ENCODE assay signal across 31 cellular contexts in the genomic region with DNA sequence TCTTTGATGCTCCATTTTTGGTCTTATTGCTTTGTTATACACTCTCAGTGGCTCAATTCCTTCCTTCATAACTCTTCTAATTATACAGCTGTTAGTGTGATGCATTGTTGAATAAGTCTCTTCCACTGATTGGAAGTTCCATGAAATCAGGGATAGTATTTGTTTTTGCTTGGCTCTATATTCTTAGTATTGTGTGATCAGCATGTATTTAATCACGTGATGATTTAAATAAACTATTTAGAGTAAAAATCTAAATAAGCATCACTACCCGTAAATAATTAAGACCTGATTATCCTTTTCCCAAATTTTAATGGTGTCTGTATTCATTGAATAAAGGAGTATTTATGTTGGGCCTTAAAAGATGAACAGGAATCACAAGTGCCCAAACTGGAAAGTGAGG.
DNase-seq lines count a peak whose midpoint lies in the region; ATAC-seq, FAIRE-seq and TF ChIP-seq lines count a peak whose summit lies in the region.
"Had no signal": no experiment of that assay in that cellular context is flagged by ENCODE, and none has a peak within 500 bp of the region (broad histone marks: within the 10 kb centered on the region; RNA-seq: fewer than 3 reads in every experiment).

No MANE protein-coding gene starts in this region.

- intact Hi-C loops in HepG2 (cut with micrococcal nuclease; ENCODE audit: unreplicated experiment) (no loop called here), right lobe of liver (cut with DNase I) (no loop called here), K562 (cut with micrococcal nuclease) (no loop called here)

- TF ChIP-seq CTCF in HepG2 (CRISPR knock-in tag; IDR thresholded peaks at IDR 0.05) (no peak), right lobe of liver (IDR thresholded peaks at IDR 0.05) (no peak), K562 (IDR thresholded peaks at IDR 0.05 in 2 of 3, conservative IDR thresholded peaks at IDR 0.05 in 1 of 3; ENCODE audit: insufficient read depth in 2 of 3, low read depth in 1 of 3, low read length in 3 of 3) (no peak)

- H4K20me1 ChIP-seq in HepG2 (ENCODE audit: insufficient read depth, low read length): no peaks in the 10 kb centered on the region
- H4K20me1 ChIP-seq in K562 (replicated peaks; ENCODE audit: control insufficient read depth, insufficient read depth, low read length): no peaks in the 10 kb centered on the region
- H4K20me1 ChIP-seq: BLaER1; BLaER1 treated with 17β-estradiol and CSF1 and Interleukin-3, amounts not matched to agents 10 nM and 100 nM had no signal

- WGBS in HepG2 (ENCODE audit: low lambda C conversion rate): 21% methylated on average over 2 of the region's 2 CpGs
- WGBS in right lobe of liver (ENCODE audit: insufficient coverage, low coverage, low lambda C conversion rate, missing lambda C conversion rate): 57% methylated on average over 2 of the region's 2 CpGs
- WGBS in K562 (ENCODE audit: insufficient coverage, low coverage, missing lambda C conversion rate): 5% methylated on average over 2 of the region's 2 CpGs

- no TSS peak for BruUV-seq in HepG2 (replicated peaks; lab: Mats Ljungman, UMichigan)
- no TSS peak for BruUV-seq in K562 (replicated peaks; lab: Mats Ljungman, UMichigan)

- H3K4me1 ChIP-seq in HepG2 (ENCODE audit: insufficient read depth, low read length) (no peaks in the 10 kb centered on the region), right lobe of liver (no peaks in the 10 kb centered on the region), K562 (replicated peaks in 1 of 2; ENCODE audit: control insufficient read depth in 2 of 2, insufficient read depth in 2 of 2, low read length in 2 of 2) (no peaks in the 10 kb centered on the region)
- H3K4me1 ChIP-seq: A549, BE2C, Caco-2 had no signal

- TF ChIP-seq POLR2A in HepG2 (IDR thresholded peaks at IDR 0.05; ENCODE audit: insufficient read depth in 1 of 2, low read depth in 2 of 2, low read length in 2 of 2) (no peak), right lobe of liver (IDR thresholded peaks at IDR 0.05) (no peak), K562 (conservative IDR thresholded peaks at IDR 0.05) (no peak)

- DNase-seq in HepG2 (ENCODE audit: low spot score): no peak
- no peak for DNase-seq in right lobe of liver
- DNase-seq in K562 (ENCODE audit: extremely low read depth in 1 of 4, low spot score in 3 of 4): no peak
- DNase-seq: 8988T; ACHN; AML-193; BE2C; C1 segment of cervical spinal cord; Caco-2; Calu3; CD4-positive, alpha-beta memory T cell; CD4-positive, alpha-beta T cell; CD4-positive, CD25-positive, alpha-beta regulatory T cell; CD8-positive, alpha-beta memory T cell; CD8-positive, alpha-beta T cell; COR-L47; DMS 273 treated with DMSO at 0.1 percent for 48 hours; DMS153; DMS53; DMS79; DMS79 treated with DMSO at 0.1 percent for 48 hours; DND-41; EL had no signal

- no peak overlapping the region for H3K4me2 ChIP-seq in HepG2 (ENCODE audit: low read depth, low read length)
- H3K4me2 ChIP-seq in K562 (ENCODE audit: insufficient read depth, low read length): no peak overlapping the region
- H3K4me2 ChIP-seq: A549; BLaER1; BLaER1 treated with 17β-estradiol and CSF1 and Interleukin-3, amounts not matched to agents 10 nM and 100 nM had no signal

- H3K27ac ChIP-seq in HepG2 (ENCODE audit: extremely low read length, insufficient read depth, low read length) (no peak overlapping the region), right lobe of liver (no peak overlapping the region), K562 (ENCODE audit: extremely low read depth, low read depth, low read length) (no peak overlapping the region)
- H3K27ac ChIP-seq: 22Rv1; A549; BLaER1; BLaER1 treated with 17β-estradiol and CSF1 and Interleukin-3, amounts not matched to agents 10 nM and 100 nM; C4-2B had no signal

- H3K4me3 ChIP-seq in HepG2 (replicated peaks in 1 of 3; ENCODE audit: insufficient read depth in 1 of 3, low read depth in 2 of 3, low read length in 3 of 3): no peak overlapping the region
- no peak overlapping the region for H3K4me3 ChIP-seq in right lobe of liver
- H3K4me3 ChIP-seq in K562: no peak overlapping the region
- H3K4me3 ChIP-seq: A549; BLaER1; BLaER1 treated with 17β-estradiol and CSF1 and Interleukin-3, amounts not matched to agents 10 nM and 100 nM had no signal

- H3K79me2 ChIP-seq in HepG2 (ENCODE audit: insufficient read depth, low read length) (no peaks in the 10 kb centered on the region), K562 (ENCODE audit: control insufficient read depth, insufficient read depth, low read length) (no peaks in the 10 kb centered on the region)

- no peak for TF ChIP-seq RAD21 in HepG2 (CRISPR knock-in tag; IDR thresholded peaks at IDR 0.05)
- TF ChIP-seq RAD21 in K562 (CRISPR knock-in tag; conservative IDR thresholded peaks at IDR 0.05 in 1 of 2, IDR thresholded peaks at IDR 0.05 in 1 of 2): no peak

- ATAC-seq in HepG2 (no peak), right lobe of liver (no peak), K562 (no peak), HG02588 (IDR thresholded peaks at IDR 0.05; ENCODE audit: unreplicated experiment) (no peak)
- ATAC-seq: A549; CD8-positive, alpha-beta T cell had no signal

- no peak for FAIRE-seq in HepG2 (lab: Jason Lieb, UNC)
- FAIRE-seq in K562 (lab: Jason Lieb, UNC): no peak
- FAIRE-seq: A204.1, A549, D721Med had no signal

- in situ Hi-C loops in HepG2 (cut with HindIII; ENCODE audit: extremely low pct_ligation_motif_present, low pct_unique_long_range_greater_than_20kb) (no loop called here), K562 (cut with MboI) (no loop called here)

- H3K27me3 ChIP-seq in HepG2 (ENCODE audit: control insufficient read depth in 1 of 2, insufficient read depth in 2 of 2, low read length in 2 of 2) (no peaks in the 10 kb centered on the region; a peak in 1 of 5 replicates), right lobe of liver (no peaks in the 10 kb centered on the region), K562 (ENCODE audit: control insufficient read depth in 2 of 2, insufficient read depth in 2 of 2, low read length in 2 of 2) (no peaks in the 10 kb centered on the region)
- H3K27me3 ChIP-seq: BE2C; BLaER1; BLaER1 treated with 17β-estradiol and CSF1 and Interleukin-3, amounts not matched to agents 10 nM and 100 nM had no signal

- no peaks in the 10 kb centered on the region for H3K9me1 ChIP-seq in K562 (ENCODE audit: control insufficient read depth, insufficient read depth, low read length)

- POLR2A ChIA-PET in HepG2 (lab: Yijun Ruan, JAX) (no interaction called here), K562 (lab: Yijun Ruan, JAX) (interaction anchor here (0.7 kb wide), 1 partner anchor 428 kb away, joined by 3 read pairs; no protein-coding TSS in a partner anchor)

- H3K9ac ChIP-seq in HepG2 (ENCODE audit: insufficient read depth, low read depth, low read length): no peak overlapping the region
- H3K9ac ChIP-seq in K562 (ENCODE audit: insufficient read depth in 1 of 2, low read depth in 2 of 2, low read length in 2 of 2): no peak overlapping the region
- H3K9ac ChIP-seq: BLaER1; BLaER1 treated with 17β-estradiol and CSF1 and Interleukin-3, amounts not matched to agents 10 nM and 100 nM had no signal

- CTCF ChIA-PET in HepG2 (lab: Yijun Ruan, JAX; ENCODE audit: low intra/inter-chr PET ratio, low total read pairs): no interaction called here
- CTCF ChIA-PET in K562 (lab: Yijun Ruan, JAX; ENCODE audit: low intra/inter-chr PET ratio): no interaction called here

- H3K36me3 ChIP-seq in HepG2 (replicated peaks in 1 of 2; ENCODE audit: control insufficient read depth in 1 of 2, insufficient read depth in 2 of 2, low read length in 2 of 2): no peaks in the 10 kb centered on the region
- H3K36me3 ChIP-seq in right lobe of liver: no peaks in the 10 kb centered on the region
- no peaks in the 10 kb centered on the region for H3K36me3 ChIP-seq in K562 (ENCODE audit: control insufficient read depth, insufficient read depth, low read length)
- H3K36me3 ChIP-seq: BE2C; BLaER1; BLaER1 treated with 17β-estradiol and CSF1 and Interleukin-3, amounts not matched to agents 10 nM and 100 nM had no signal

- peaks cover 16% of the 10 kb centered on the region; the same call in 1 of the 2 replicates for H3K9me3 ChIP-seq in HepG2 (ENCODE audit: low read length)
- no peaks in the 10 kb centered on the region for H3K9me3 ChIP-seq in right lobe of liver
- no peaks in the 10 kb centered on the region for H3K9me3 ChIP-seq in K562 (replicated peaks; ENCODE audit: control insufficient read depth, insufficient read depth, low read depth, low read length)
- H3K9me3 ChIP-seq: A549; BE2C; BLaER1; BLaER1 treated with 17β-estradiol and CSF1 and Interleukin-3, amounts not matched to agents 10 nM and 100 nM; Caco-2 had no signal

- H2AFZ ChIP-seq in HepG2 (ENCODE audit: low read length) (no peak overlapping the region), K562 (ENCODE audit: low read depth, low read length) (no peak overlapping the region)

- no peak for TF ChIP-seq EP300 in HepG2 (IDR thresholded peaks at IDR 0.05; ENCODE audit: low read depth in 2 of 2, low read length in 2 of 2)
- no peak for TF ChIP-seq EP300 in HepG2 (CRISPR knock-in tag; IDR thresholded peaks at IDR 0.05; ENCODE audit: borderline replicate concordance)
- TF ChIP-seq EP300 in K562 (IDR thresholded peaks at IDR 0.05; ENCODE audit: low read length): no peak

TF ChIP-seq in HepG2, 621 proteins besides CTCF, POLR2A, EP300 and RAD21 (continues in another document):
- TF ChIP-seq RAD51 (IDR thresholded peaks at IDR 0.05; ENCODE audit: borderline replicate concordance): peak; percentile 81

TF ChIP-seq in K562, 482 proteins besides CTCF, POLR2A, EP300 and RAD21:
- TF ChIP-seq ESRRB (CRISPR knock-in tag; IDR thresholded peaks at IDR 0.05; ENCODE audit: borderline replicate concordance) (no peak), ZNF695 (CRISPR knock-in tag; IDR thresholded peaks at IDR 0.05) (no peak), SAFB2 (IDR thresholded peaks at IDR 0.05; ENCODE audit: borderline replicate concordance, low read depth, low read length, severe bottlenecking) (no peak)
- TF ChIP-seq, protein P1, sequence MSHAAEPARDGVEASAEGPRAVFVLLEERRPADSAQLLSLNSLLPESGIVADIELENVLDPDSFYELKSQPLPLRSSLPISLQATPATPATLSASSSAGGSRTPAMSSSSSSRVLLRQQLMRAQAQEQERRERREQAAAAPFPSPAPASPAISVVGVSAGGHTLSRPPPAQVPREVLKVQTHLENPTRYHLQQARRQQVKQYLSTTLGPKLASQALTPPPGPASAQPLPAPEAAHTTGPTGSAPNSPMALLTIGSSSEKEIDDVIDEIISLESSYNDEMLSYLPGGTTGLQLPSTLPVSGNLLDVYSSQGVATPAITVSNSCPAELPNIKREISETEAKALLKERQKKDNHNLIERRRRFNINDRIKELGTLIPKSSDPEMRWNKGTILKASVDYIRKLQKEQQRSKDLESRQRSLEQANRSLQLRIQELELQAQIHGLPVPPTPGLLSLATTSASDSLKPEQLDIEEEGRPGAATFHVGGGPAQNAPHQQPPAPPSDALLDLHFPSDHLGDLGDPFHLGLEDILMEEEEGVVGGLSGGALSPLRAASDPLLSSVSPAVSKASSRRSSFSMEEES (CRISPR knock-in tag; IDR thresholded peaks at IDR 0.05): peak; percentile 69
TF ChIP-seq in K562: peak in this region for 1.
